1 cellular context compared by ENCODE assay signal in the genomic region with DNA sequence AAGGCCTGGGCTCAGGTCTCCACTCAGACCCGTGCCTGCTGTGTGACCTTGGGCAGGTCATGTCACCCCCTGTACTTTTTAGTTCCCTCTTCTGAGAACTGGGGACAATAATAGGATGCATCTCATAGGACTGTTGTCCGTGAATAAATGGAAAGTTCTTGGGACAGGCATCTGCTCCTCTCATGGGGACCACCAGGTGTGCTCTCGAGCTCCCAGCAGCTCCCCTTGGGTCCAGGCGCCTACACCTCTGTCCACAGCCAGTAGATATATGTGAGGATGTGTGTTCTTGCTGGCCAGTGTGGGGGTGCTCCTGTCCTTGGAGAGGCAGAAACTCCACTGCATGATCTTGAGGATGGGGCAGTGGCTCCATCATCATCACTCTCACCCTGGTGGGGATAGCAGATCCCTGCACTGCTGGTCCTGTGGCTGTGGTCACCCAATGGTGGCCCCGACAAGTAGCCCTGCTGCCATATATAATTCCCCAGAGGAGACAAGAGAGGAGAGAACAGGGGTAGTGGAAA.
TF ChIP-seq lines count a peak whose summit lies in the region.

No MANE protein-coding gene starts in this region.

TF ChIP-seq in K562, 482 proteins besides CTCF, POLR2A, EP300 and RAD21 (continued from another document):
- no peak for TF ChIP-seq HMGN3 (IDR thresholded peaks at IDR 0.05; ENCODE audit: borderline replicate concordance, extremely low read depth, insufficient read length, low read depth, low read length)
- no peak for TF ChIP-seq C11orf30 (IDR thresholded peaks at IDR 0.05; ENCODE audit: low read depth)
- TF ChIP-seq, protein P1, sequence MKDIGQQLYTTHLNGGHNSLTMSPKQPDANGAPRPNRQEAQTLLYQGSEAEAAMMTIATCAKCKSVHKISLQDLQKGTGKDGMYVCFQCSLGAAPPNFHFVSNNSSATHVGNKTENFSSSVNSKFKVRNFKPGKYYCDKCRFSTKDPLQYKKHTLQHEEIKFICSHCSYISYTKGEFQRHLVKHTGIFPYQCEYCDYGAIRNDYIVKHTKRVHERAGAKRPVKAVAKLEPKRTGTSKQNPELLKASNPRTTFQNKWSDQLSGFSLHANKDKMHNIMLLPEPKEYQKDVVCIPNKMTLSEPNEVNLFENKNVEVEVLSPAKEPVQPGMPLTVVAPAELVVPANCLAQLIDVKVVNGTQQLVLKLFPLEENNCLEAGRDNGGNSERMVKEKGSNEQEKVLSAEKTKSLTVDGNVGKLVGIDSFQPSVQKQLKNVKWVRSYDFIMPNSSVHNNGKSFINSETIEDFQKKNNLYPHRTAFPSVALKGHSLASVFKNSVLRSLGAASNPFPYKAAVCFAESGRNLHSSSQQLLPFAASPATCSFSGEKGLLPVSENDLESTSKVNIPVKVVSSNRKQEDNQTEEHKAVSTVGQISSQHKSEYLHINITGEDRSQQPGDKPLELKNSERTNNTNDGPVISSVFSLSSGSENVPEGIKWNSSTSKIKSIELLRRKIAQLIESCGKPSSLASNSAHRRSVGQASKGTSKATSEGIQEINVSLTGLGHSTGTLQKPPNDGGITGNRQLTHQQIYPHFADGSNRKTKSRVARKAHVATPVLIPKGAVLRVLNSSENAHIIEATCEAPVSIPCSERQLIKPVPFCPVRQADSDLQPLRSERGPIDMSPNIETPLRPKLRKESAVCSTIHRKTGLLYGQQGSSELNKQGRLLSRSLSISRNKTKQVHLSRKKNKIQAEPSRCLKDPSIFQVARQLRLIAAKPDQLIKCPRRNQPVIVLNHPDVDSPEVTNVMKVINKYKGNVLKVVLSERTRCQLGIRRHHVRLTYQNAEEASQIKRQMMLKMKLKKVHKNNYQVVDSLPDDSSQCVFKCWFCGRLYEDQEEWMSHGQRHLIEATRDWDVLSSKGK (CRISPR knock-in tag; IDR thresholded peaks at IDR 0.05): no peak
- no peak for TF ChIP-seq KDM1A (IDR thresholded peaks at IDR 0.05)
- TF ChIP-seq ZZZ3 (IDR thresholded peaks at IDR 0.05): no peak
- no peak for TF ChIP-seq ARNT (IDR thresholded peaks at IDR 0.05)
- TF ChIP-seq ZNF589 (CRISPR knock-in tag; IDR thresholded peaks at IDR 0.05; ENCODE audit: low read depth): no peak
- TF ChIP-seq, protein P2, sequence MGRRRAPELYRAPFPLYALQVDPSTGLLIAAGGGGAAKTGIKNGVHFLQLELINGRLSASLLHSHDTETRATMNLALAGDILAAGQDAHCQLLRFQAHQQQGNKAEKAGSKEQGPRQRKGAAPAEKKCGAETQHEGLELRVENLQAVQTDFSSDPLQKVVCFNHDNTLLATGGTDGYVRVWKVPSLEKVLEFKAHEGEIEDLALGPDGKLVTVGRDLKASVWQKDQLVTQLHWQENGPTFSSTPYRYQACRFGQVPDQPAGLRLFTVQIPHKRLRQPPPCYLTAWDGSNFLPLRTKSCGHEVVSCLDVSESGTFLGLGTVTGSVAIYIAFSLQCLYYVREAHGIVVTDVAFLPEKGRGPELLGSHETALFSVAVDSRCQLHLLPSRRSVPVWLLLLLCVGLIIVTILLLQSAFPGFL (CRISPR knock-in tag; IDR thresholded peaks at IDR 0.05): no peak
- no peak for TF ChIP-seq HNRNPUL1 (IDR thresholded peaks at IDR 0.05; ENCODE audit: low read length)
